Comparison of ENCODE assay signal across 18 cellular contexts in the genomic region with DNA sequence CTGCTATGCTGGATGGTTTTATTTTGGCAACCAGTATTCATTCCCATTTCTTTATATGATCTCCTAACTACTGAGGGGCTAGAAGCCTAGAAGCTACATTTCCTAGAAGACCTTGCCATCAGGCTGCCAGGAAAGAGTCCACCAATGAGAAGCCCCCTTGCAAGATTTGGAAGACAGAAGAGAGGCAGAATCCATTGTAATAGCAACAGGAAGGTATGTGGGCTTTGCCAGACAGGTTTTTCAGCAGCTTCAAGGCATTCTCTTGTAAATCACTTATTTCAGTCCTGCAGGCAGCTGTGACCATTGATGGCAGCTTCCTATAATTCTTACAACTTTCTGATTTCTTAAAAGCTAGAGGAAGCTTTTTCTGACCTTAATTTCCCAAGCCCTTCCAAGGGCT.
DNase-seq lines count a peak whose midpoint lies in the region; ATAC-seq and TF ChIP-seq lines count a peak whose summit lies in the region.
"Had no signal": no experiment of that assay in that cellular context is flagged by ENCODE, and none has a peak within 500 bp of the region (broad histone marks: within the 10 kb centered on the region; RNA-seq: fewer than 3 reads in every experiment).

No MANE protein-coding gene starts in this region.

- peaks cover 1% of the 10 kb centered on the region for H3K27me3 Mint-ChIP-seq in GM23338 (ENCODE audit: insufficient read depth, low read depth, poor library complexity)
- H3K27me3 Mint-ChIP-seq: CD4-positive, CD25-positive, alpha-beta regulatory T cell had no signal

- H4K20me1 ChIP-seq in GM23338 (replicated peaks; ENCODE audit: insufficient read depth): no peaks in the 10 kb centered on the region

- DNase-seq in GM23338 (ENCODE audit: low spot score) (peak; percentile 83), NT2/D1 (ENCODE audit: low read depth, low spot score) (peak; percentile 81), iPS DF 6.9 (ENCODE audit: low read depth, low spot score) (peak; percentile 43), mesendoderm (peak; percentile 58), thyroid gland (no peak), C1 segment of cervical spinal cord (lab: John Stamatoyannopoulos, UW) (no peak)
- DNase-seq: 8988T; CD4-positive, CD25-positive, alpha-beta regulatory T cell; NCI-H1092; NCI-H1417 treated with DMSO at 0.1 percent for 48 hours; NCI-H1694 treated with DMSO at 0.1 percent for 48 hours; NCI-H2081; NCI-H2227 treated with DMSO at 0.1 percent for 48 hours; NCI-H526 treated with DMSO at 0.1 percent for 48 hours; SHP77 had no signal

- H3K9me3 ChIP-seq in NT2/D1 (ENCODE audit: insufficient read depth, low read length): peaks cover 29% of the 10 kb centered on the region
- H3K9me3 ChIP-seq in iPS DF 6.9 (ENCODE audit: control insufficient read depth, insufficient read depth, low read length): no peaks in the 10 kb centered on the region
- H3K9me3 ChIP-seq in thyroid gland: no peaks in the 10 kb centered on the region

- no peaks in the 10 kb centered on the region for H3K79me1 ChIP-seq in mesendoderm (ENCODE audit: low read length)

- H3F3A ChIP-seq in GM23338 (replicated peaks; ENCODE audit: low read depth): no peaks in the 10 kb centered on the region

- no peaks in the 10 kb centered on the region for H3K79me2 ChIP-seq in GM23338 (replicated peaks; ENCODE audit: insufficient read depth)
- no peaks in the 10 kb centered on the region for H3K79me2 ChIP-seq in mesendoderm (ENCODE audit: control insufficient read depth, insufficient read depth, low read length)

- no peak for TF ChIP-seq POLR2A in thyroid gland (IDR thresholded peaks at IDR 0.05)

- no peaks in the 10 kb centered on the region for H3K27me3 ChIP-seq in GM23338 (ENCODE audit: insufficient read depth)
- no peaks in the 10 kb centered on the region for H3K27me3 ChIP-seq in NT2/D1 (ENCODE audit: insufficient read depth, insufficient read length)
- H3K27me3 ChIP-seq in iPS DF 6.9 (ENCODE audit: control insufficient read depth, insufficient read depth, low read length): no peaks in the 10 kb centered on the region
- no peaks in the 10 kb centered on the region for H3K27me3 ChIP-seq in mesendoderm (ENCODE audit: insufficient read depth, low read length, poor library complexity)
- no peaks in the 10 kb centered on the region for H3K27me3 ChIP-seq in thyroid gland

- H3K18ac ChIP-seq in mesendoderm (ENCODE audit: low read length): no peak overlapping the region

- peak overlapping the region; percentile 75 for H3K27ac ChIP-seq in GM23338 (ENCODE audit: low read depth)
- no peak overlapping the region for H3K27ac ChIP-seq in iPS DF 6.9 (ENCODE audit: low read length)
- H3K27ac ChIP-seq in mesendoderm (ENCODE audit: low read depth, low read length): no peak overlapping the region
- no peak overlapping the region for H3K27ac ChIP-seq in thyroid gland
- H3K27ac ChIP-seq: RWPE1 had no signal

- TF ChIP-seq CTCF in GM23338 (conservative IDR thresholded peaks at IDR 0.05; ENCODE audit: low read depth in 2 of 2) (no peak), thyroid gland (IDR thresholded peaks at IDR 0.05) (no peak)

- H2AFZ ChIP-seq in GM23338: no peak overlapping the region

- H3K9me3 Mint-ChIP-seq in GM23338: peaks cover 22% of the 10 kb centered on the region; the same call in 2 of the 3 replicates

- no peaks in the 10 kb centered on the region for H3K36me3 ChIP-seq in GM23338 (ENCODE audit: insufficient read depth)
- no peaks in the 10 kb centered on the region for H3K36me3 ChIP-seq in NT2/D1 (ENCODE audit: insufficient read depth, insufficient read length, low read length)
- H3K36me3 ChIP-seq in iPS DF 6.9 (ENCODE audit: control insufficient read depth, insufficient read depth, low read length): no peaks in the 10 kb centered on the region
- no peaks in the 10 kb centered on the region for H3K36me3 ChIP-seq in mesendoderm (ENCODE audit: control insufficient read depth, insufficient read depth, low read length)
- no peaks in the 10 kb centered on the region for H3K36me3 ChIP-seq in thyroid gland

- no peak overlapping the region for H3K9ac ChIP-seq in NT2/D1 (ENCODE audit: insufficient read length, low read depth)
- H3K9ac ChIP-seq in mesendoderm (ENCODE audit: low read length): no peak overlapping the region

- H3K4me3 Mint-ChIP-seq in GM23338: no peak overlapping the region; the same call in 2 of the 3 replicates
- H3K4me3 Mint-ChIP-seq: CD4-positive, CD25-positive, alpha-beta regulatory T cell had no signal

- no peak overlapping the region for H2BK5ac ChIP-seq in mesendoderm (ENCODE audit: low read length)

- no peak overlapping the region for H3K56ac ChIP-seq in mesendoderm (ENCODE audit: low read length)

- no peak overlapping the region; the same call in 1 of the 2 replicates for H3K27ac Mint-ChIP-seq in GM23338
- H3K27ac Mint-ChIP-seq: CD4-positive, CD25-positive, alpha-beta regulatory T cell had no signal

- no peak overlapping the region for H3K4ac ChIP-seq in mesendoderm (ENCODE audit: low read depth, low read length)

- H3K4me2 ChIP-seq in GM23338 (0 out of 2 replicates have a peak overlapping the region, but pooled peaks have one; percentile 24), mesendoderm (ENCODE audit: low read length) (no peak overlapping the region)

- peaks cover 8% of the 10 kb centered on the region for H3K4me1 Mint-ChIP-seq in GM23338
- H3K4me1 Mint-ChIP-seq: CD4-positive, CD25-positive, alpha-beta regulatory T cell had no signal

- H3K36me3 Mint-ChIP-seq in GM23338 (ENCODE audit: low read depth): peaks cover 22% of the 10 kb centered on the region; the same call in 2 of the 3 replicates
- H3K36me3 Mint-ChIP-seq: CD4-positive, CD25-positive, alpha-beta regulatory T cell had no signal

- H2BK15ac ChIP-seq in mesendoderm (replicated peaks; ENCODE audit: low read depth): no peak overlapping the region

- no peak overlapping the region for H3K23ac ChIP-seq in mesendoderm (ENCODE audit: low read length)

- ATAC-seq in GM23338 (peak; percentile 95), GM21717 (IDR thresholded peaks at IDR 0.05; ENCODE audit: unreplicated experiment) (no peak)
- ATAC-seq: Panc1 had no signal

- no peaks in the 10 kb centered on the region for H3K9me2 ChIP-seq in GM23338 (ENCODE audit: insufficient read depth)

- H2AK5ac ChIP-seq in mesendoderm (ENCODE audit: low read length): no peak overlapping the region

- H3K4me1 ChIP-seq in GM23338 (ENCODE audit: insufficient read depth): peaks cover 7% of the 10 kb centered on the region; the same call in 1 of the 2 replicates
- H3K4me1 ChIP-seq in NT2/D1 (ENCODE audit: insufficient read depth, insufficient read length): peaks cover 2% of the 10 kb centered on the region
- peaks cover 2% of the 10 kb centered on the region; the same call in 1 of the 2 replicates for H3K4me1 ChIP-seq in iPS DF 6.9 (ENCODE audit: control insufficient read depth, insufficient read depth, low read length)
- H3K4me1 ChIP-seq in mesendoderm (ENCODE audit: control insufficient read depth, low read depth, low read length): no peaks in the 10 kb centered on the region
- no peaks in the 10 kb centered on the region for H3K4me1 ChIP-seq in thyroid gland

- H4K8ac ChIP-seq in mesendoderm (ENCODE audit: low read depth, low read length): no peak overlapping the region

- intact Hi-C loops in thyroid gland (cut with DNase I): no loop called here

- no peak overlapping the region for H4K5ac ChIP-seq in mesendoderm (ENCODE audit: low read length)

- no peak overlapping the region for H2BK120ac ChIP-seq in mesendoderm (ENCODE audit: low read depth, low read length)

- H3K4me3 ChIP-seq in GM23338 (no peak overlapping the region), NT2/D1 (ENCODE audit: insufficient read length, low read depth) (no peak overlapping the region), iPS DF 6.9 (ENCODE audit: low read length) (no peak overlapping the region), mesendoderm (ENCODE audit: low read length) (no peak overlapping the region), thyroid gland (replicated peaks in 1 of 3) (no peak overlapping the region)

TF ChIP-seq in GM23338, 12 proteins besides CTCF, POLR2A, EP300 and RAD21 (continues in another document):
- no peak for TF ChIP-seq EZH2phosphoT487 (IDR thresholded peaks at IDR 0.05; ENCODE audit: unreplicated experiment)

Comparison
In these comparisons a context has a peak if more than half of its experiments do, and no peak if none do; other contexts are left out.
1. DNase-seq: peak in GM23338 (single experiment), NT2/D1 (single experiment), iPS DF 6.9 (single experiment) and mesendoderm (single experiment); none in thyroid gland (0 of 2) and C1 segment of cervical spinal cord (0 of 14).